Comparison of ENCODE assay signal across 22 cellular contexts in the genomic region with DNA sequence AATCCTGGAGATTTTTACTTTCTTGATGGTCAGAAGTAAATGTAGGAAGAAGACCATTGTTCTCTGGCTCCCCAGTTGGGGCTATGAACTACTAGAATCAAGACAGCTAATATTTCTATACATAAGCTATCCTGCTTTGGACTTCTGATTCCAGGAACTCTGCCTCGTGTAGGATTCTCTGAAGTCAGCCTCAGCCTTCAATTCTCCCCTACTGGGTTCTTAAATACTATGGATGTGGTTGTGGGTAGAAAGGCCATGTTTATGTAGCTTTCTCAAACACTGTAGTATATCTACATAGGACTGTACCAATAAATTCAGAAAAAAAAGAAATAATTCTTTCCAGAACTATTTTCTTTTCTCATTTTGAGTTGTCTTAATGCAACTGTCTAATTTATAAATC.
DNase-seq lines count a peak whose midpoint lies in the region; ATAC-seq and TF ChIP-seq lines count a peak whose summit lies in the region.
"Had no signal": no experiment of that assay in that cellular context is flagged by ENCODE, and none has a peak within 500 bp of the region (broad histone marks: within the 10 kb centered on the region; RNA-seq: fewer than 3 reads in every experiment).

No MANE protein-coding gene starts in this region.

- no peaks in the 10 kb centered on the region for H4K20me1 ChIP-seq in DND-41 (ENCODE audit: insufficient read depth, low read length)
- H4K20me1 ChIP-seq: BLaER1 had no signal

- H3K9me3 Mint-ChIP-seq in stimulated activated memory B cell treated with anti-CD40 and anti-IgM and Interleukin-4, amounts not matched to agents 10 μg/mL and 1 μg/mL and 100 μg/mL, for 72 hours = peaks cover 5% of the 10 kb centered on the region

- H3K36me3 Mint-ChIP-seq in stimulated activated memory B cell treated with anti-CD40 and anti-IgM and Interleukin-4, amounts not matched to agents 10 μg/mL and 1 μg/mL and 100 μg/mL, for 72 hours = peaks cover 30% of the 10 kb centered on the region

- H3K4me1 ChIP-seq in DND-41 (ENCODE audit: insufficient read depth, low read length) = no peaks in the 10 kb centered on the region
- H3K4me1 ChIP-seq in psoas muscle = no peaks in the 10 kb centered on the region
- H3K4me1 ChIP-seq: BE2C, BLaER1 had no signal

- intact Hi-C loops in psoas muscle (cut with DNase I) = no loop called here

- WGBS in psoas muscle, 3 donors = 66 to 83% (median 81%) methylated on average over 1 of the region's 1 CpG

- no peak overlapping the region for H3K4me3 Mint-ChIP-seq in stimulated activated memory B cell treated with anti-CD40 and anti-IgM and Interleukin-4, amounts not matched to agents 10 μg/mL and 1 μg/mL and 100 μg/mL, for 72 hours
- H3K4me3 Mint-ChIP-seq: CD14-positive monocyte; CD4-positive, alpha-beta memory T cell; CD4-positive, CD25-positive, alpha-beta regulatory T cell; CD8-positive, alpha-beta memory T cell had no signal

- no peaks in the 10 kb centered on the region for H3K79me2 ChIP-seq in DND-41 (ENCODE audit: insufficient read depth, low read length)

- ATAC-seq in DND-41 (ENCODE audit: insufficient read depth, low read depth) = peak; percentile 84
- ATAC-seq in stimulated activated memory B cell treated with anti-CD40 and anti-IgM and Interleukin-4, amounts not matched to agents 10 μg/mL and 1 μg/mL and 100 μg/mL, for 72 hours = no peak
- ATAC-seq in psoas muscle = no peak
- no peak for ATAC-seq in GM21576 (IDR thresholded peaks at IDR 0.05; ENCODE audit: unreplicated experiment)

- H3K9ac ChIP-seq in DND-41 (ENCODE audit: low read depth, low read length) = no peak overlapping the region
- H3K9ac ChIP-seq: BLaER1 had no signal

- DNase-seq in DND-41 (peak; percentile 16), OCI-M1 (lab: John Stamatoyannopoulos, UW) (peak; percentile 27), brain pericyte (ENCODE audit: low read depth, low spot score) (peak; percentile 15), iPS-NIHi7 (ENCODE audit: extremely low spot score) (no peak), psoas muscle (no peak)
- DNase-seq: 8988T; ACHN; BE2C; C1 segment of cervical spinal cord; CD8-positive, alpha-beta memory T cell; COR-L47; DMS 273 treated with DMSO at 0.1 percent for 48 hours; DMS153; DMS53; DMS79; GF-D8 had no signal

- no peaks in the 10 kb centered on the region for H3K4me1 Mint-ChIP-seq in stimulated activated memory B cell treated with anti-CD40 and anti-IgM and Interleukin-4, amounts not matched to agents 10 μg/mL and 1 μg/mL and 100 μg/mL, for 72 hours
- H3K4me1 Mint-ChIP-seq: CD4-positive, alpha-beta memory T cell; CD8-positive, alpha-beta memory T cell had no signal

- peak overlapping the region; percentile 39 for H3K27ac Mint-ChIP-seq in stimulated activated memory B cell treated with anti-CD40 and anti-IgM and Interleukin-4, amounts not matched to agents 10 μg/mL and 1 μg/mL and 100 μg/mL, for 72 hours
- H3K27ac Mint-ChIP-seq: CD14-positive monocyte; CD4-positive, alpha-beta memory T cell; CD4-positive, CD25-positive, alpha-beta regulatory T cell; CD8-positive, alpha-beta memory T cell had no signal

- H2AFZ ChIP-seq in DND-41 (ENCODE audit: low read depth, low read length) = no peak overlapping the region

- no peaks in the 10 kb centered on the region for H3K27me3 Mint-ChIP-seq in stimulated activated memory B cell treated with anti-CD40 and anti-IgM and Interleukin-4, amounts not matched to agents 10 μg/mL and 1 μg/mL and 100 μg/mL, for 72 hours
- H3K27me3 Mint-ChIP-seq: CD4-positive, alpha-beta memory T cell; CD4-positive, CD25-positive, alpha-beta regulatory T cell; CD8-positive, alpha-beta memory T cell had no signal

- H3K27me3 ChIP-seq in DND-41 (ENCODE audit: insufficient read depth, low read length, poor library complexity) = no peaks in the 10 kb centered on the region
- H3K27me3 ChIP-seq in psoas muscle (ENCODE audit: insufficient read depth in 3 of 3, low read length in 2 of 3) = no peaks in the 10 kb centered on the region
- H3K27me3 ChIP-seq: BE2C, BLaER1 had no signal

- TF ChIP-seq CTCF in DND-41 (IDR thresholded peaks at IDR 0.05; ENCODE audit: borderline replicate concordance, extremely low read depth, low read length, poor library complexity, severe bottlenecking) (no peak), psoas muscle (IDR thresholded peaks at IDR 0.05) (no peak)

- H3K4me2 ChIP-seq in DND-41 (ENCODE audit: insufficient read depth, low read length) = no peak overlapping the region
- H3K4me2 ChIP-seq: BLaER1 had no signal

- no peak overlapping the region for H3K27ac ChIP-seq in DND-41 (ENCODE audit: low read length)
- no peak overlapping the region for H3K27ac ChIP-seq in psoas muscle
- H3K27ac ChIP-seq: BLaER1 had no signal

- H3K9me3 ChIP-seq in DND-41 (ENCODE audit: insufficient read depth, low read length, severe bottlenecking) (no peaks in the 10 kb centered on the region), psoas muscle (peaks cover 9% of the 10 kb centered on the region)
- H3K9me3 ChIP-seq: BE2C had no signal

- H3K4me3 ChIP-seq in DND-41 (ENCODE audit: low read depth in 1 of 2, low read length in 2 of 2) (no peak overlapping the region), psoas muscle (no peak overlapping the region)
- H3K4me3 ChIP-seq: BLaER1 had no signal

- peaks cover 1% of the 10 kb centered on the region; the same call in 1 of the 2 replicates for H3K36me3 ChIP-seq in DND-41 (ENCODE audit: insufficient read depth, low read length)
- H3K36me3 ChIP-seq in psoas muscle (ENCODE audit: insufficient read depth in 1 of 2, low read depth in 1 of 2) = no peaks in the 10 kb centered on the region
- H3K36me3 ChIP-seq: BE2C, BLaER1 had no signal

Comparison
In these comparisons a context has a peak if more than half of its experiments do, and no peak if none do; other contexts are left out.
1. DNase-seq: peak in DND-41 (single experiment), OCI-M1 (single experiment) and brain pericyte (single experiment); none in iPS-NIHi7 (single experiment) and psoas muscle (0 of 2).